8 cellular contexts compared by ENCODE assay signal in genomic region chr2:131682945-131683330, GRCh38.
DNase-seq lines count a peak whose midpoint lies in the region; ATAC-seq and TF ChIP-seq lines count a peak whose summit lies in the region.
"Not testable (repeated sequence)": the region's sequence is repeated elsewhere in the genome, so short reads cannot be mapped to it uniquely, and the experiment has no call there.

No MANE protein-coding gene starts in this region.

- DNase-seq in ELR (ENCODE audit: low read depth), result peak; percentile 55
- DNase-seq in RPMI8226, result peak; percentile 68
- DNase-seq in adrenal gland, result peak; percentile 15 to 58 (median 37)
- peak; percentile 2 for DNase-seq in naive B cell
- not testable (repeated sequence) for DNase-seq in thoracic aorta (ENCODE audit: low spot score)

- not testable (repeated sequence) for TF ChIP-seq CTCF in adrenal gland (IDR thresholded peaks at IDR 0.05); gastroesophageal sphincter (IDR thresholded peaks at IDR 0.05); thoracic aorta (IDR thresholded peaks at IDR 0.05)

- peak overlapping the region in 3 of 5 donors; percentile 57 to 90 (median 63) for H3K27ac ChIP-seq in adrenal gland
- H3K27ac ChIP-seq in gastroesophageal sphincter, result peak overlapping the region in 2 of 4 donors; percentile 81 to 93
- H3K27ac ChIP-seq in thoracic aorta, result peak overlapping the region; percentile 81 to 89

- ATAC-seq in GM21737 (IDR thresholded peaks at IDR 0.05; ENCODE audit: unreplicated experiment) (peak; percentile 46), HG03565 (IDR thresholded peaks at IDR 0.05; ENCODE audit: unreplicated experiment) (peak; percentile 29), gastroesophageal sphincter (peak; percentile 31), naive B cell (ENCODE audit: low read depth in 2 of 2) (peak; percentile 30 to 49)
- ATAC-seq in thoracic aorta (ENCODE audit: insufficient number of reproducible peaks, low FRiP score, low read depth), result not testable (repeated sequence)

- peak overlapping the region; percentile 79 to 97 (median 91) for H3K4me3 Mint-ChIP-seq in naive B cell

- H3K4me1 ChIP-seq in adrenal gland (replicated peaks in 1 of 2) (peaks cover 3 to 17% of the 10 kb centered on the region in 2 donors), gastroesophageal sphincter (peaks cover 0 to 25% (median 0%) of the 10 kb centered on the region in 3 donors)
- not testable (repeated sequence) for H3K4me1 ChIP-seq in thoracic aorta (ENCODE audit: control insufficient read depth in 1 of 2, low read depth in 2 of 2)

- H3K27ac Mint-ChIP-seq in naive B cell, result not testable (repeated sequence)

- TF ChIP-seq POLR2A in adrenal gland (IDR thresholded peaks at IDR 0.05); gastroesophageal sphincter (IDR thresholded peaks at IDR 0.05): not testable (repeated sequence)

- not testable (repeated sequence) for TF ChIP-seq EP300 in gastroesophageal sphincter (IDR thresholded peaks at IDR 0.05)

- H3K27me3 Mint-ChIP-seq in naive B cell, result not testable (repeated sequence)

- intact Hi-C loops in adrenal gland (cut with DNase I), result loop anchor here (5.0 to 10.0 kb wide), 2 partner anchors 119 to 122 kb away; no protein-coding TSS in a partner anchor

- 1 to 3% (median 2%) methylated on average over 9 of the region's 9 CpGs for WGBS in adrenal gland, 4 donors
- WGBS in gastroesophageal sphincter (ENCODE audit: low coverage in 1 of 2), 2 donors, result 0 to 36% methylated on average over 5 to 7 of the region's 9 CpGs

- H3K36me3 Mint-ChIP-seq in naive B cell, result not testable (repeated sequence)

- H3K4me3 ChIP-seq in adrenal gland (peak overlapping the region; percentile 5 to 86 (median 61)), gastroesophageal sphincter (peak overlapping the region; percentile 44 to 70), thoracic aorta (peak overlapping the region; percentile 93)

- not testable (repeated sequence) for H3K27me3 ChIP-seq in adrenal gland; thoracic aorta (replicated peaks; ENCODE audit: insufficient read depth)
- H3K27me3 ChIP-seq in gastroesophageal sphincter, result peaks cover 21% of the 10 kb centered on the region

- H3K36me3 ChIP-seq in adrenal gland (replicated peaks in 1 of 2); thoracic aorta: not testable (repeated sequence)
- H3K36me3 ChIP-seq in gastroesophageal sphincter, result peaks cover 0 to 14% of the 10 kb centered on the region in 2 donors

- H3K9me3 ChIP-seq in adrenal gland (replicated peaks in 1 of 3); gastroesophageal sphincter; thoracic aorta: not testable (repeated sequence)

- H3K4me1 Mint-ChIP-seq in naive B cell, result peaks cover 3 to 37% (median 24%) of the 10 kb centered on the region in 3 donors

- H3K9me3 Mint-ChIP-seq in naive B cell, result not testable (repeated sequence)
